In the genomic region with DNA sequence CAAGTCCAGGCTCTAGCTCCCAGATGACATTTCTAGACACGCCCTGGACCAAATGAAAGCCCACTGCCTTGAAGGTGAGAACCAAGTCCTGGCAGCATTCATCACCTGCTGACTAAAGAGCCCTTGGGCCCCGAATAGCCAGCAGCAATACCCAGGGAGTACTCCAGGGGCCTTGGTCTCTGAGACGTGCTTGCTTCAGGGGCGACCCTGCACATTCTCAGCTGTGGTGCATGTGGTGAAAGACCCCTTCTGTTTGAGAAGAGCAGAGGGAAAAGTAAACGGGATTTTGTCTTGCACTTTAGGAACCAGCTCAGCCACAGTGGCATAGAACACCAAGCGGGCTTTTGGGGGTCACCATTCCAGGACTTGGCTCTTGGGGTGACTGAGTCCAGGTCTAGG, we compare ENCODE assay signal across 29 cellular contexts.
"Had no signal": no experiment of that assay in that cellular context is flagged by ENCODE, and none has a peak within 500 bp of the region (broad histone marks: within the 10 kb centered on the region; RNA-seq: fewer than 3 reads in every experiment).

No MANE protein-coding gene starts in this region.

- H3K27me3 Mint-ChIP-seq: activated B cell treated with CpG ODN at 0.5 μM for 24 hours; central memory CD8-positive, alpha-beta T cell had no signal

- DNase-seq: activated B cell treated with CpG ODN at 0.5 μM for 24 hours; activated CD4-positive, alpha-beta T cell treated with anti-CD3 and anti-CD28 coated beads for 48 hours; activated CD4-positive, alpha-beta T cell treated with anti-CD3 and anti-CD28 coated beads, Interleukin-2, amount 50 U/mL, for 1 hour; activated CD4-positive, alpha-beta T cell treated with anti-CD3 and anti-CD28 coated beads, Interleukin-2, amount 50 U/mL, for 48 hours; activated CD8-positive, alpha-beta memory T cell treated with anti-CD3 and anti-CD28 coated beads, Interleukin-2, amount 10 ng/mL, durations not matched to agents 7 days and 5 days; activated CD8-positive, alpha-beta memory T cell treated with anti-CD3 and anti-CD28 coated beads, Interleukin-2, amount 50 U/mL, for 4 hours; activated CD8-positive, alpha-beta T cell treated with anti-CD3 and anti-CD28 coated beads, Interleukin-2, amount 10 ng/mL, durations not matched to agents 7 days and 5 days; activated effector memory CD4-positive, alpha-beta T cell treated with anti-CD3 and anti-CD28 coated beads, Interleukin-2, amount 50 U/mL, for 16 hours; activated naive CD4-positive, alpha-beta T cell treated with anti-CD3 and anti-CD28 coated beads, Interleukin-2, amount 50 U/mL, for 16 hours; activated T-cell treated with anti-CD3 and anti-CD28 coated beads, Interleukin-2, amount 50 U/mL, for 1 hour; activated T-cell treated with anti-CD3 and anti-CD28 coated beads, Interleukin-2, amount 50 U/mL, for 48 hours; amniotic stem cell; brain microvascular endothelial cell; effector CD8-positive, alpha-beta T cell; foreskin fibroblast; glutamatergic neuron; heart left ventricle; SW 1271; T-helper 1 cell; T-helper 17 cell; T1000; WERI-Rb-1 had no signal

- H3K4me1 ChIP-seq: heart left ventricle had no signal

- H3K27ac ChIP-seq: brain microvascular endothelial cell, epithelial cell of prostate, heart left ventricle, WERI-Rb-1 had no signal

- ATAC-seq: activated CD4-positive, CD25-positive, alpha-beta regulatory T cell treated with anti-CD3 and anti-CD28 coated beads, Interleukin-2, amount 50 U/mL, for 24 hours; activated CD8-positive, alpha-beta memory T cell treated with anti-CD3 and anti-CD28 coated beads, Interleukin-2, amount 10 ng/mL, durations not matched to agents 7 days and 5 days; activated CD8-positive, alpha-beta T cell treated with anti-CD3 and anti-CD28 coated beads, Interleukin-2, amount 10 ng/mL, durations not matched to agents 7 days and 5 days; heart left ventricle; T-helper 17 cell had no signal

- H3K4me3 Mint-ChIP-seq: activated B cell treated with CpG ODN at 0.5 μM for 24 hours; activated CD8-positive, alpha-beta memory T cell treated with anti-CD3 and anti-CD28 coated beads, Interleukin-2, amount 10 ng/mL, durations not matched to agents 7 days and 5 days; activated CD8-positive, alpha-beta T cell treated with anti-CD3 and anti-CD28 coated beads, Interleukin-2, amount 10 ng/mL, durations not matched to agents 7 days and 5 days; activated naive CD8-positive, alpha-beta T cell; activated T-helper 1 cell treated with anti-CD3 and anti-CD28 coated beads, Interleukin-12 subunit alpha, Interleukin-12 subunit beta, Interleukin-2, Interleukin-4 antibody, amounts not matched to agents 30 ng/mL and 10 ng/mL and 1 ng/mL, durations not matched to agents 14 hours and 24 hours and 36 hours; central memory CD8-positive, alpha-beta T cell; T-helper 17 cell; T-helper 2 cell treated with Interferon-gamma antibody and Interleukin-4, amounts not matched to agents 5 μg/mL and 100 μg/mL, for 36 hours had no signal

- H3K4me3 ChIP-seq: heart left ventricle had no signal

- H3K9me3 ChIP-seq: heart left ventricle had no signal

- H3K36me3 Mint-ChIP-seq: activated CD8-positive, alpha-beta memory T cell treated with anti-CD3 and anti-CD28 coated beads, Interleukin-2, amount 10 ng/mL, durations not matched to agents 7 days and 5 days had no signal

- H3K4me1 Mint-ChIP-seq: activated B cell treated with CpG ODN at 0.5 μM for 24 hours; activated CD8-positive, alpha-beta memory T cell treated with anti-CD3 and anti-CD28 coated beads, Interleukin-2, amount 10 ng/mL, durations not matched to agents 7 days and 5 days; central memory CD8-positive, alpha-beta T cell; T-helper 17 cell had no signal

- H3K9me3 Mint-ChIP-seq: activated B cell treated with CpG ODN at 0.5 μM for 24 hours; activated T-helper 2 cell treated with anti-CD3 and anti-CD28 coated beads, Interferon-gamma antibody, Interleukin-2, Interleukin-4, amounts not matched to agents 10 μg/mL and 5 μg/mL and 100 μg/mL, durations not matched to agents 14 hours and 24 hours and 36 hours; central memory CD8-positive, alpha-beta T cell; T-helper 2 cell treated with Interferon-gamma antibody and Interleukin-4, amounts not matched to agents 5 μg/mL and 100 μg/mL, for 36 hours had no signal

- H3K27ac Mint-ChIP-seq: activated B cell treated with CpG ODN at 0.5 μM for 24 hours; activated CD8-positive, alpha-beta memory T cell treated with anti-CD3 and anti-CD28 coated beads, Interleukin-2, amount 10 ng/mL, durations not matched to agents 7 days and 5 days; activated CD8-positive, alpha-beta T cell treated with anti-CD3 and anti-CD28 coated beads, Interleukin-2, amount 10 ng/mL, durations not matched to agents 7 days and 5 days; activated naive CD8-positive, alpha-beta T cell; activated T-helper 1 cell treated with anti-CD3 and anti-CD28 coated beads, Interleukin-12 subunit alpha, Interleukin-12 subunit beta, Interleukin-2, Interleukin-4 antibody, amounts not matched to agents 30 ng/mL and 10 ng/mL and 1 ng/mL, durations not matched to agents 14 hours and 24 hours and 36 hours; activated T-helper 2 cell treated with anti-CD3 and anti-CD28 coated beads, Interferon-gamma antibody, Interleukin-2, Interleukin-4, amounts not matched to agents 10 μg/mL and 5 μg/mL and 100 μg/mL, durations not matched to agents 14 hours and 24 hours and 36 hours; T-helper 17 cell; T-helper 2 cell treated with Interferon-gamma antibody and Interleukin-4, amounts not matched to agents 5 μg/mL and 100 μg/mL, for 36 hours had no signal

- H3K36me3 ChIP-seq: brain microvascular endothelial cell, heart left ventricle, WERI-Rb-1 had no signal

- H3K27me3 ChIP-seq: brain microvascular endothelial cell, heart left ventricle had no signal
